ENCODE assay signal across 10 cellular contexts in genomic region chr19:14530505-14530904, GRCh38. TPM values are rescaled to one million over a fixed set of nuclear protein-coding genes. Genes with fewer than 3 reads are reported as not detected.
DNase-seq lines count a peak whose midpoint lies in the region; ATAC-seq and TF ChIP-seq lines count a peak whose summit lies in the region.
"Had no signal": no experiment of that assay in that cellular context is flagged by ENCODE, and none has a peak within 500 bp of the region (broad histone marks: within the 10 kb centered on the region; RNA-seq: fewer than 3 reads in every experiment).

No MANE protein-coding gene starts in this region.

- WGBS in lower leg skin, 2 donors: 55 to 60% methylated on average over 3 of the region's 3 CpGs

- peaks cover 38% of the 10 kb centered on the region for H3K36me3 Mint-ChIP-seq in Caco-2 (ENCODE audit: insufficient read depth, unreplicated experiment)
- H3K36me3 Mint-ChIP-seq in osteocyte (ENCODE audit: unreplicated experiment): no peaks in the 10 kb centered on the region

- no peak for ATAC-seq in GM18867 (IDR thresholded peaks at IDR 0.05; ENCODE audit: unreplicated experiment)

- TF ChIP-seq POLR2A in lower leg skin (IDR thresholded peaks at IDR 0.05): no peak

- H3K4me1 ChIP-seq in Caco-2 (peaks cover 10% of the 10 kb centered on the region; the same call in 1 of the 2 replicates), duodenal mucosa (ENCODE audit: control insufficient read depth in 1 of 2, insufficient read depth in 2 of 2, low read length in 2 of 2) (peaks cover 11 to 12% of the 10 kb centered on the region in 2 donors)

- H3K27me3 ChIP-seq in Caco-2 (replicated peaks; ENCODE audit: control insufficient read depth, insufficient read depth, low read length) (no peaks in the 10 kb centered on the region), duodenal mucosa (ENCODE audit: control insufficient read depth in 1 of 2, insufficient read depth in 2 of 2, low read length in 2 of 2) (no peaks in the 10 kb centered on the region)

- intact Hi-C loops in Caco-2 (cut with micrococcal nuclease; ENCODE audit: unreplicated experiment): loop anchor here (1.0 kb wide), 1 partner anchor 21 kb away; no protein-coding TSS in a partner anchor
- intact Hi-C loops in lower leg skin (cut with DNase I; ENCODE audit: low total_unique reads): no loop called here

- DNase-seq in Caco-2 (no peak), NOMO-1 treated with dmso at 0.1 percent for 144 hours (lab: John Stamatoyannopoulos, UW; ENCODE audit: unreplicated experiment) (peak; percentile 21), osteocyte (ENCODE audit: extremely low spot score, unreplicated experiment) (no peak), superior temporal gyrus (ENCODE audit: extremely low spot score) (no peak), NCI-H1436 (lab: John Stamatoyannopoulos, UW) (no peak), lower leg skin (ENCODE audit: low spot score in 2 of 2) (no peak)
- DNase-seq: occipital lobe had no signal

- POLR2A ChIA-PET in Caco-2 (lab: Charles Lee): interaction anchor here (0.6 to 1.2 kb wide), 6 partner anchors 12 to 58 kb away, joined by 3 to 6 read pairs (median 4); partner anchors contain the start of genes DNAJB1 and NDUFB7

- H3K4me1 Mint-ChIP-seq in Caco-2 (ENCODE audit: low read depth, unreplicated experiment) (no peaks in the 10 kb centered on the region), osteocyte (ENCODE audit: unreplicated experiment) (peaks cover 25% of the 10 kb centered on the region)

- H3K4me3 Mint-ChIP-seq in Caco-2 (ENCODE audit: unreplicated experiment) (peak overlapping the region; percentile 97), osteocyte (ENCODE audit: unreplicated experiment) (peak overlapping the region; percentile 98)

- H3K9ac ChIP-seq in duodenal mucosa (ENCODE audit: low read depth in 1 of 2, low read length in 2 of 2): peak overlapping the region; percentile 73 to 97

- peak overlapping the region; percentile 91 for H3K4me3 ChIP-seq in Caco-2 (ENCODE audit: low read depth, low read length)
- H3K4me3 ChIP-seq in duodenal mucosa (ENCODE audit: low read depth in 1 of 2, low read length in 2 of 2): peak overlapping the region; percentile 80 to 92
- H3K4me3 ChIP-seq in lower leg skin (ENCODE audit: low read depth, poor library complexity, severe bottlenecking): no peak overlapping the region

- peak overlapping the region; percentile 93 for H3K27ac Mint-ChIP-seq in Caco-2 (ENCODE audit: unreplicated experiment)
- H3K27ac Mint-ChIP-seq in osteocyte (ENCODE audit: unreplicated experiment): no peak overlapping the region

- H3K9me3 Mint-ChIP-seq in Caco-2 (ENCODE audit: unreplicated experiment): no peaks in the 10 kb centered on the region
- no peaks in the 10 kb centered on the region for H3K9me3 Mint-ChIP-seq in osteocyte (ENCODE audit: unreplicated experiment)

- H3K27ac ChIP-seq in duodenal mucosa (ENCODE audit: low read depth, low read length): no peak overlapping the region

- H3K9me3 ChIP-seq in Caco-2 (no peaks in the 10 kb centered on the region), duodenal mucosa (ENCODE audit: control insufficient read depth in 1 of 2, low read length in 2 of 2) (no peaks in the 10 kb centered on the region)

- H3K36me3 ChIP-seq in Caco-2 (ENCODE audit: control insufficient read depth, insufficient read depth, low read length) (no peaks in the 10 kb centered on the region; the same call in none of the 2 replicates), duodenal mucosa (ENCODE audit: control insufficient read depth in 1 of 2, insufficient read depth in 2 of 2, low read length in 2 of 2) (peaks cover 0 to 5% of the 10 kb centered on the region in 2 donors)

- H3K27me3 Mint-ChIP-seq in Caco-2 (ENCODE audit: insufficient read depth, unreplicated experiment): no peaks in the 10 kb centered on the region
- no peaks in the 10 kb centered on the region for H3K27me3 Mint-ChIP-seq in osteocyte (ENCODE audit: unreplicated experiment)

- BruUV-seq in Caco-2 (replicated peaks; lab: Mats Ljungman, UMichigan): no TSS peak

- CTCF ChIA-PET in Caco-2 (lab: Charles Lee): no interaction called here

- no peak for TF ChIP-seq CTCF in Caco-2 (IDR thresholded peaks at IDR 0.05; ENCODE audit: insufficient read depth in 1 of 2, low read depth in 1 of 2, low read length in 1 of 2, severe bottlenecking in 1 of 2, unreplicated experiment in 1 of 2)
- TF ChIP-seq CTCF in osteocyte (IDR thresholded peaks at IDR 0.05): no peak
- no peak for TF ChIP-seq CTCF in lower leg skin (IDR thresholded peaks at IDR 0.05)

RNA-seq across cellular contexts. Expression of gene TECR, which starts 1.1 kb away (rescaled TPM):
- total RNA-seq in Caco-2 (2022) (294 and 300 TPM in 2 replicates), osteocyte (136 and 139 TPM in 2 replicates), lower leg skin (100 to 1,000 TPM; 117 to 165 (median 147) TPM)

RNA-seq across cellular contexts. Expression of gene DNAJB1, which starts 12.3 kb away (rescaled TPM):
- total RNA-seq in Caco-2 (2022): 79.5 and 80.2 TPM in 2 replicates
- 80.0 and 84.6 TPM in 2 replicates for total RNA-seq in osteocyte
- total RNA-seq in lower leg skin: 100 to 1,000 TPM in 2 of 4 donors, 10 to 100 TPM in 2; 96.2 to 107 (median 99.6) TPM

RNA-seq across cellular contexts. Expression of gene GIPC1, which starts 34.6 kb away (rescaled TPM):
- total RNA-seq in Caco-2 (2022): 98.7 and 105 TPM in 2 replicates
- 89.0 and 90.3 TPM in 2 replicates for total RNA-seq in osteocyte
- 100 to 1,000 TPM; 135 to 217 (median 164) TPM for total RNA-seq in lower leg skin

RNA-seq across cellular contexts. Expression of gene NDUFB7, which starts 41.4 kb away (rescaled TPM):
- total RNA-seq in Caco-2 (2022): 158 and 173 TPM in 2 replicates
- 149 and 158 TPM in 2 replicates for total RNA-seq in osteocyte
- 100 to 1,000 TPM; 219 to 332 (median 280) TPM for total RNA-seq in lower leg skin

RNA-seq across cellular contexts. Expression of gene CLEC17A, which starts 52.4 kb away (rescaled TPM):
- not detected in 2 replicates for total RNA-seq in Caco-2 (2022)
- not detected in 2 replicates for total RNA-seq in osteocyte
- total RNA-seq in lower leg skin: under 1 TPM in 1 of 4 donors, not detected in 3; 0.84 TPM
- total RNA-seq: M059J had no signal
